In the genomic region with DNA sequence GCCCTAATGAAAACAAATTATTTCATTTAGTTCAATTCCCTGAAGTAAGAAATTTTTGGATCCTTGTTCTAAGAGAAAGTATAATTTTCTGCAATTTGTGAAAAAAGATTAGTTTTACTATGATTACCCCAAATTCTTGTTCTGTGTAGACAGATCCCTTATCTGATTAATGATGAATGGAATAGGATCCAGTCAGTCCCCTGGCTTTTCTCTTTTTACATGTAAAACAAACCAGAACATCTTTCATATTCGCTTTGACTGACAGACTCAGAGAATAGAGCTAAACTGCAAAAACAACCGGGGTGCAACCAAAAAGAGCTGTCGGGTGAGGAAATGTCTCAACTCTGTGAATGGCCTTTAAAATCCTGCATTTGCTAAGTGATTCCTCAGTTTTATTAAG, we compare ENCODE assay signal across 26 cellular contexts.
"Had no signal": no experiment of that assay in that cellular context is flagged by ENCODE, and none has a peak within 500 bp of the region (broad histone marks: within the 10 kb centered on the region; RNA-seq: fewer than 3 reads in every experiment).

No MANE protein-coding gene starts in this region.

- DNase-seq: activated CD4-positive, alpha-beta memory T cell treated with anti-CD3 and anti-CD28 coated beads for 36 hours; activated CD4-positive, alpha-beta T cell treated with anti-CD3 and anti-CD28 coated beads for 36 hours; activated CD4-positive, alpha-beta T cell treated with anti-CD3 and anti-CD28 coated beads, Interleukin-2, amount 10 ng/mL, durations not matched to agents 24 days and 14 days; activated CD4-positive, CD25-positive, alpha-beta regulatory T cell; activated CD4-positive, CD25-positive, alpha-beta regulatory T cell treated with anti-CD3 and anti-CD28 coated beads, Interleukin-2, amount 50 U/mL, for 72 hours; activated CD8-positive, alpha-beta memory T cell treated with anti-CD3 and anti-CD28 coated beads, Interleukin-2, amount 10 ng/mL, durations not matched to agents 7 days and 5 days; activated CD8-positive, alpha-beta memory T cell treated with anti-CD3 and anti-CD28 coated beads, Interleukin-2, amount 50 U/mL, for 4 hours; activated CD8-positive, alpha-beta T cell treated with anti-CD3 and anti-CD28 coated beads, Interleukin-2, amount 10 ng/mL, durations not matched to agents 7 days and 5 days; activated gamma-delta T cell; activated naive CD4-positive, alpha-beta T cell; activated naive CD4-positive, alpha-beta T cell treated with anti-CD3 and anti-CD28 coated beads, Interleukin-2, amount 10 ng/mL, durations not matched to agents 7 days and 5 days; activated naive CD8-positive, alpha-beta T cell treated with anti-CD3 and anti-CD28 coated beads, Interleukin-2, amount 10 ng/mL, durations not matched to agents 7 days and 5 days; activated T-cell treated with anti-CD3 and anti-CD28 coated beads, Interleukin-2, amount 50 U/mL, for 1 hour; activated T-cell treated with anti-CD3 and anti-CD28 coated beads, Interleukin-2, amount 50 U/mL, for 72 hours; brain microvascular endothelial cell; dorsolateral prefrontal cortex; effector memory CD4-positive, alpha-beta T cell; endodermal cell; erythroblast; foreskin keratinocyte; heart right ventricle; T-helper 2 cell had no signal

- H3K4me3 ChIP-seq: coronary artery, dorsolateral prefrontal cortex, esophagus muscularis mucosa, gastroesophageal sphincter, heart right ventricle had no signal

- H3K36me3 ChIP-seq: brain microvascular endothelial cell, esophagus muscularis mucosa, gastroesophageal sphincter, heart right ventricle had no signal

- H3K9me3 ChIP-seq: esophagus muscularis mucosa, gastroesophageal sphincter, heart right ventricle had no signal

- H3K4me1 ChIP-seq: esophagus muscularis mucosa, foreskin keratinocyte, gastroesophageal sphincter, heart right ventricle had no signal

- H3K27me3 ChIP-seq: brain microvascular endothelial cell, dorsolateral prefrontal cortex, esophagus muscularis mucosa, foreskin keratinocyte, gastroesophageal sphincter, heart right ventricle had no signal

- H3K27ac ChIP-seq: brain microvascular endothelial cell, coronary artery, dorsolateral prefrontal cortex, esophagus muscularis mucosa, foreskin keratinocyte, gastroesophageal sphincter, heart right ventricle had no signal

- ATAC-seq: activated CD4-positive, alpha-beta T cell treated with anti-CD3 and anti-CD28 coated beads for 36 hours; activated CD8-positive, alpha-beta memory T cell treated with anti-CD3 and anti-CD28 coated beads, Interleukin-2, amount 10 ng/mL, durations not matched to agents 7 days and 5 days; activated CD8-positive, alpha-beta T cell treated with anti-CD3 and anti-CD28 coated beads, Interleukin-2, amount 10 ng/mL, durations not matched to agents 7 days and 5 days; activated naive CD4-positive, alpha-beta T cell treated with anti-CD3 and anti-CD28 coated beads, Interleukin-2, amount 50 U/mL, for 72 hours; activated T-cell treated with anti-CD3 and anti-CD28 coated beads, Interleukin-2, amount 50 U/mL, for 72 hours; foreskin keratinocyte; gastroesophageal sphincter; heart right ventricle had no signal
